In genomic region chr16:32647562-32647961, GRCh38 we compare ENCODE assay signal across 13 cellular contexts. TPM values are rescaled to one million over a fixed set of nuclear protein-coding genes. Genes with fewer than 3 reads are reported as not detected.
DNase-seq lines count a peak whose midpoint lies in the region; ATAC-seq, FAIRE-seq and TF ChIP-seq lines count a peak whose summit lies in the region.
"Not testable (repeated sequence)": the region's sequence is repeated elsewhere in the genome, so short reads cannot be mapped to it uniquely, and the experiment has no call there.
"Had no signal": no experiment of that assay in that cellular context is flagged by ENCODE, and none has a peak within 500 bp of the region (broad histone marks: within the 10 kb centered on the region; RNA-seq: fewer than 3 reads in every experiment).

No MANE protein-coding gene starts in this region.

- not testable (repeated sequence) for H3K4me2 ChIP-seq in HepG2 (ENCODE audit: low read depth, low read length)

- H3K79me2 ChIP-seq in HepG2 (ENCODE audit: insufficient read depth, low read length): not testable (repeated sequence)

- not testable (repeated sequence) for H3K4me3 Mint-ChIP-seq in activated T-helper 1 cell treated with anti-CD3 and anti-CD28 coated beads, Interleukin-12 subunit alpha, Interleukin-12 subunit beta, Interleukin-2, Interleukin-4 antibody, amounts not matched to agents 30 ng/mL and 10 ng/mL and 1 ng/mL, durations not matched to agents 14 hours and 24 hours and 36 hours; central memory CD8-positive, alpha-beta T cell

- not testable (repeated sequence) for H3K36me3 Mint-ChIP-seq in activated T-helper 1 cell treated with anti-CD3 and anti-CD28 coated beads, Interleukin-12 subunit alpha, Interleukin-12 subunit beta, Interleukin-2, Interleukin-4 antibody, amounts not matched to agents 30 ng/mL and 10 ng/mL and 1 ng/mL, durations not matched to agents 14 hours and 24 hours and 36 hours (ENCODE audit: low read depth); central memory CD8-positive, alpha-beta T cell (ENCODE audit: insufficient read depth)

- H3K27me3 ChIP-seq in HepG2 (ENCODE audit: control insufficient read depth in 1 of 2, insufficient read depth in 2 of 2, low read length in 2 of 2); small intestine (ENCODE audit: control insufficient read depth in 2 of 2, insufficient read depth in 2 of 2, low read length in 2 of 2): not testable (repeated sequence)

- not testable (repeated sequence) for BruUV-seq in HepG2 (replicated peaks; lab: Mats Ljungman, UMichigan)

- H3K27ac ChIP-seq in HEK293 (ENCODE audit: extremely low read depth, low read depth, low read length); HepG2 (ENCODE audit: extremely low read length, insufficient read depth, low read length); small intestine (ENCODE audit: low read depth in 1 of 2, low read length in 1 of 2): not testable (repeated sequence)

- not testable (repeated sequence) for H3K4me3 ChIP-seq in HEK293 (ENCODE audit: low read depth, low read length); HepG2 (replicated peaks in 1 of 3; ENCODE audit: insufficient read depth in 1 of 3, low read depth in 2 of 3, low read length in 3 of 3); small intestine (ENCODE audit: low read depth in 1 of 2, low read length in 2 of 2)

- CTCF ChIA-PET in HEK293 (lab: Yijun Ruan, JAX); HepG2 (lab: Yijun Ruan, JAX; ENCODE audit: low intra/inter-chr PET ratio, low total read pairs): not testable (repeated sequence)

- POLR2A ChIA-PET in HEK293 (lab: Yijun Ruan, JAX); HepG2 (lab: Yijun Ruan, JAX): not testable (repeated sequence)

- not testable (repeated sequence) for H3K4me1 ChIP-seq in HEK293 (ENCODE audit: control insufficient read depth, insufficient read depth, low read length); HepG2 (ENCODE audit: insufficient read depth, low read length); small intestine (ENCODE audit: control insufficient read depth in 2 of 2, insufficient read depth in 1 of 2, low read depth in 1 of 2, low read length in 1 of 2)

- intact Hi-C loops in activated T-helper 1 cell treated with anti-CD3 and anti-CD28 coated beads, Interleukin-12 subunit alpha, Interleukin-12 subunit beta, Interleukin-2, Interleukin-4 antibody, amounts not matched to agents 30 ng/mL and 10 ng/mL and 1 ng/mL, durations not matched to agents 14 hours and 24 hours and 36 hours (cut with micrococcal nuclease); HepG2 (cut with micrococcal nuclease; ENCODE audit: unreplicated experiment): not testable (repeated sequence)

- in situ Hi-C loops in HepG2 (cut with HindIII; ENCODE audit: extremely low pct_ligation_motif_present, low pct_unique_long_range_greater_than_20kb): not testable (repeated sequence)

- TF ChIP-seq EP300 in HepG2 (IDR thresholded peaks at IDR 0.05; ENCODE audit: low read depth in 2 of 2, low read length in 2 of 2); HepG2 (CRISPR knock-in tag; IDR thresholded peaks at IDR 0.05; ENCODE audit: borderline replicate concordance): not testable (repeated sequence)

- H3K9me3 ChIP-seq in HEK293 (ENCODE audit: control insufficient read depth, insufficient read depth, low read depth, low read length); HepG2 (ENCODE audit: low read length); small intestine (ENCODE audit: control insufficient read depth, low read depth): not testable (repeated sequence)

- not testable (repeated sequence) for DNase-seq in activated T-helper 1 cell treated with anti-CD3 and anti-CD28 coated beads, Interleukin-12 subunit alpha, Interleukin-12 subunit beta, Interleukin-2, Interleukin-4 antibody, amounts not matched to agents 30 ng/mL and 10 ng/mL and 1 ng/mL, durations not matched to agents 14 hours and 24 hours and 36 hours (ENCODE audit: low spot score); central memory CD8-positive, alpha-beta T cell (ENCODE audit: low spot score in 2 of 2); HepG2 (ENCODE audit: low spot score); small intestine

- not testable (repeated sequence) for H3K4me1 Mint-ChIP-seq in activated T-helper 1 cell treated with anti-CD3 and anti-CD28 coated beads, Interleukin-12 subunit alpha, Interleukin-12 subunit beta, Interleukin-2, Interleukin-4 antibody, amounts not matched to agents 30 ng/mL and 10 ng/mL and 1 ng/mL, durations not matched to agents 14 hours and 24 hours and 36 hours (ENCODE audit: low read depth); central memory CD8-positive, alpha-beta T cell

- not testable (repeated sequence) for H3K27me3 Mint-ChIP-seq in activated T-helper 1 cell treated with anti-CD3 and anti-CD28 coated beads, Interleukin-12 subunit alpha, Interleukin-12 subunit beta, Interleukin-2, Interleukin-4 antibody, amounts not matched to agents 30 ng/mL and 10 ng/mL and 1 ng/mL, durations not matched to agents 14 hours and 24 hours and 36 hours (ENCODE audit: insufficient read depth); central memory CD8-positive, alpha-beta T cell

- H2AFZ ChIP-seq in HepG2 (ENCODE audit: low read length): not testable (repeated sequence)

- not testable (repeated sequence) for TF ChIP-seq POLR2A in HepG2 (IDR thresholded peaks at IDR 0.05; ENCODE audit: insufficient read depth in 1 of 2, low read depth in 2 of 2, low read length in 2 of 2)

- not testable (repeated sequence) for H3K9ac ChIP-seq in HepG2 (ENCODE audit: insufficient read depth, low read depth, low read length)

- FAIRE-seq in HepG2 (lab: Jason Lieb, UNC): not testable (repeated sequence)
- FAIRE-seq in small intestine (lab: Jason Lieb, UNC): peak; percentile 97

- not testable (repeated sequence) for TF ChIP-seq CTCF in HEK293 (tag by site-specific recombination; IDR thresholded peaks at IDR 0.05); HepG2 (CRISPR knock-in tag; IDR thresholded peaks at IDR 0.05)

- not testable (repeated sequence) for H4K20me1 ChIP-seq in HepG2 (ENCODE audit: insufficient read depth, low read length)

- H3K36me3 ChIP-seq in HEK293 (ENCODE audit: control insufficient read depth in 2 of 2, insufficient read depth in 1 of 2, low read length in 2 of 2); HepG2 (replicated peaks in 1 of 2; ENCODE audit: control insufficient read depth in 1 of 2, insufficient read depth in 2 of 2, low read length in 2 of 2); small intestine (ENCODE audit: control insufficient read depth in 2 of 2, insufficient read depth in 2 of 2, low read length in 2 of 2): not testable (repeated sequence)

- not testable (repeated sequence) for ATAC-seq in central memory CD8-positive, alpha-beta T cell (replicated peaks; ENCODE audit: extremely low read depth, poor library complexity, severe bottlenecking); HepG2

- 0% methylated on average over 1 of the region's 1 CpG for WGBS in HepG2 (ENCODE audit: low lambda C conversion rate)
- no CpG with 5 or more reads among the region's 1 CpG for WGBS in small intestine, 3 donors

- not testable (repeated sequence) for TF ChIP-seq RAD21 in HepG2 (CRISPR knock-in tag; IDR thresholded peaks at IDR 0.05)

- peaks cover 16% of the 10 kb centered on the region for H3K9me3 Mint-ChIP-seq in activated T-helper 1 cell treated with anti-CD3 and anti-CD28 coated beads, Interleukin-12 subunit alpha, Interleukin-12 subunit beta, Interleukin-2, Interleukin-4 antibody, amounts not matched to agents 30 ng/mL and 10 ng/mL and 1 ng/mL, durations not matched to agents 14 hours and 24 hours and 36 hours
- peaks cover 18% of the 10 kb centered on the region for H3K9me3 Mint-ChIP-seq in central memory CD8-positive, alpha-beta T cell

- peak overlapping the region; percentile 62 for H3K27ac Mint-ChIP-seq in activated T-helper 1 cell treated with anti-CD3 and anti-CD28 coated beads, Interleukin-12 subunit alpha, Interleukin-12 subunit beta, Interleukin-2, Interleukin-4 antibody, amounts not matched to agents 30 ng/mL and 10 ng/mL and 1 ng/mL, durations not matched to agents 14 hours and 24 hours and 36 hours
- H3K27ac Mint-ChIP-seq in central memory CD8-positive, alpha-beta T cell (ENCODE audit: low read depth): peak overlapping the region; percentile 86

TF ChIP-seq in HepG2, 621 proteins besides CTCF, POLR2A, EP300 and RAD21:
- TF ChIP-seq ATF7 (IDR thresholded peaks at IDR 0.05): peak; percentile 94
- not testable (repeated sequence) for TF ChIP-seq ATF7 (CRISPR knock-in tag; IDR thresholded peaks at IDR 0.05)

RNA-seq across cellular contexts. Expression of gene TP53TG3, which starts 28.4 kb away (rescaled TPM):
- total RNA-seq in activated T-helper 1 cell treated with anti-CD3 and anti-CD28 coated beads, Interleukin-12 subunit alpha, Interleukin-12 subunit beta, Interleukin-2, Interleukin-4 antibody, amounts not matched to agents 30 ng/mL and 10 ng/mL and 1 ng/mL, durations not matched to agents 14 hours and 24 hours and 36 hours: not detected in 2 replicates
- total RNA-seq in HepG2 (2016; rRNA removed; fragmentation: Illumina TruSeq; extraction: Trizol): not detected in 2 replicates
- total RNA-seq in HepG2 (2016; cell fraction: cytosol; rRNA removed; fragmentation: Illumina TruSeq; extraction: Trizol; ENCODE audit: low read depth): not detected in 2 replicates
- not detected in 2 replicates for total RNA-seq in HepG2 (2016; cell fraction: insoluble cytoplasmic fraction; rRNA removed; fragmentation: Illumina TruSeq; extraction: Trizol)
- not detected in 2 replicates for total RNA-seq in HepG2 (2016; cell fraction: membrane; rRNA removed; fragmentation: Illumina TruSeq; extraction: Trizol)
- not detected in 2 replicates for total RNA-seq in HepG2 (2016; cell fraction: nucleus; rRNA removed; fragmentation: Illumina TruSeq; extraction: Trizol)
- polyA plus RNA-seq in HepG2 (2011; rRNA removed): not detected in 2 replicates
- not detected in 2 replicates for polyA plus RNA-seq in HepG2 (2011; cell fraction: cytosol; rRNA removed)
- not detected in 2 replicates for polyA plus RNA-seq in HepG2 (2011; cell fraction: nucleus; rRNA removed)
- not detected in 2 replicates for polyA plus RNA-seq in HepG2 (2012)
- not detected in 2 replicates for polyA plus RNA-seq in HepG2 (2016; cell fraction: cytosol; fragmentation: Illumina TruSeq; extraction: Trizol; ENCODE audit: low read depth)
- polyA plus RNA-seq in HepG2 (2016; cell fraction: insoluble cytoplasmic fraction; fragmentation: Illumina TruSeq; extraction: Trizol; ENCODE audit: low read depth): not detected in 2 replicates
- not detected in 2 replicates for polyA plus RNA-seq in HepG2 (2016; cell fraction: membrane; fragmentation: Illumina TruSeq; extraction: Trizol; ENCODE audit: low read depth)
- not detected in 2 replicates for polyA plus RNA-seq in HepG2 (2016; cell fraction: nucleus; fragmentation: Illumina TruSeq; extraction: Trizol; ENCODE audit: insufficient read depth, low read depth)
- not detected in 2 replicates for polyA minus RNA-seq in HepG2 (2011; rRNA and poly(A)+ RNA removed; ENCODE audit: low replicate concordance)
- not detected in 2 replicates for polyA minus RNA-seq in HepG2 (2011; cell fraction: cytosol; rRNA and poly(A)+ RNA removed)
- not detected in 2 replicates for polyA minus RNA-seq in HepG2 (2011; cell fraction: nucleus; rRNA and poly(A)+ RNA removed)
- polyA plus RNA-seq in small intestine: not detected
- total RNA-seq: A172; A673; CD4-positive, alpha-beta memory T cell; GM12878; GM23248; H1; H7 had no signal
- polyA plus RNA-seq: BJ; CD4-positive, alpha-beta memory T cell; GM12878; GM23248; H1 had no signal
